In the genomic region with DNA sequence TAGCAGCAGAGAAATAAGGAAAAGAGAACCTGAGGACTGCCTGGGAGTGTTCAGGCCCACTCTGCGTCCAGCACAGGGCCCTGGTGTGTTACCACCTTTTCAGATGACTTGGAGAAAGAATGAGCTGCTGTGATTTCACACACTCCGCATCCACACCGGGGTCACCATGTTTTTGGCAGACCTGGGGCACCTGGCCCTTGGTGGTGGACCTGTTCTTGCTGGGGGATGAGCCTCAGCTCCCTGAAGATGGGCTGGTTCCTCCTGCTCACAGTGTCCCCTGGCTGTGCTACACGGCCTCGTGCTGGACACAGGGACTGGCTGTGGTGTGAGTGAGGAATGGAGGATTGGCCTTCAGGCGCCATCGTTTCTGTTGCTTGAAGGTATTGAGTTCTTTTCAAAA, we compare ENCODE assay signal across 7 cellular contexts.
"Had no signal": no experiment of that assay in that cellular context is flagged by ENCODE, and none has a peak within 500 bp of the region (broad histone marks: within the 10 kb centered on the region; RNA-seq: fewer than 3 reads in every experiment).

No MANE protein-coding gene starts in this region.

- H3K27ac Mint-ChIP-seq: GM23338, HFFc6 had no signal

- ATAC-seq: GM23338, HCT116, K562 had no signal

- H3K9me3 Mint-ChIP-seq: GM23338 had no signal

- DNase-seq: H7, HFFc6, IMR-90, KG1 had no signal

- H3K4me3 Mint-ChIP-seq: GM23338, HFFc6 had no signal
